Comparison of ENCODE assay signal across 1 cellular context in genomic region chr6:166915470-166915869, GRCh38.
A peak's percentile ranks its signal among the peaks of the same experiment; 100 is the strongest.
TF ChIP-seq lines count a peak whose summit lies in the region.
"Not testable (repeated sequence)": the region's sequence is repeated elsewhere in the genome, so short reads cannot be mapped to it uniquely, and the experiment has no call there.

No MANE protein-coding gene starts in this region.

TF ChIP-seq in K562, 482 proteins besides CTCF, POLR2A, EP300 and RAD21 (continued from another document):
- not testable (repeated sequence) for TF ChIP-seq ID3 (CRISPR knock-in tag; IDR thresholded peaks at IDR 0.05); TEAD4 (CRISPR knock-in tag; IDR thresholded peaks at IDR 0.05; ENCODE audit: borderline replicate concordance); CEBPG (CRISPR knock-in tag; IDR thresholded peaks at IDR 0.05)
- TF ChIP-seq ID3 (tag; IDR thresholded peaks at IDR 0.05): peak; percentile 91
- peak; percentile 41; the same call in 1 of the 2 replicates for TF ChIP-seq NCOR1 (IDR thresholded peaks at IDR 0.05)
- peak; percentile 51; the same call in 1 of the 2 replicates for TF ChIP-seq SOX6 (IDR thresholded peaks at IDR 0.05)
- peak; percentile 48 for TF ChIP-seq CBFA2T2 (conservative IDR thresholded peaks at IDR 0.05)
- TF ChIP-seq ZNF766 (CRISPR knock-in tag; conservative IDR thresholded peaks at IDR 0.05): 0 out of 2 replicates have a peak, but pooled peaks have one; percentile 28
- TF ChIP-seq TEAD4 (IDR thresholded peaks at IDR 0.05; ENCODE audit: low read length): peak; percentile 58; the same call in 1 of the 2 replicates
- peak; percentile 67 for TF ChIP-seq CBFA2T3 (IDR thresholded peaks at IDR 0.05)
- TF ChIP-seq SMAD4 (CRISPR knock-in tag; conservative IDR thresholded peaks at IDR 0.05): 0 out of 2 replicates have a peak, but pooled peaks have one; percentile 27
- peak; percentile 59 for TF ChIP-seq ZBTB33 (CRISPR knock-in tag; IDR thresholded peaks at IDR 0.05)
- peak; percentile 63; the same call in 1 of the 2 replicates for TF ChIP-seq ZNF175 (CRISPR knock-in tag; IDR thresholded peaks at IDR 0.05; ENCODE audit: low read depth)
- peak; percentile 32; the same call in 1 of the 2 replicates for TF ChIP-seq TAL1 (IDR thresholded peaks at IDR 0.05)
- peak; percentile 59; the same call in 1 of the 2 replicates for TF ChIP-seq ZNF589 (CRISPR knock-in tag; IDR thresholded peaks at IDR 0.05; ENCODE audit: low read depth)
- TF ChIP-seq MAX (CRISPR knock-in tag; IDR thresholded peaks at IDR 0.05): peak; percentile 48; the same call in 1 of the 2 replicates
- TF ChIP-seq CEBPG (tag; conservative IDR thresholded peaks at IDR 0.05 in 1 of 2, IDR thresholded peaks at IDR 0.05 in 1 of 2): peak in 1 of 2 experiments; percentile 59; a peak in 2 of 4 replicates
- TF ChIP-seq MTA2 (IDR thresholded peaks at IDR 0.05; ENCODE audit: low read depth): 0 out of 2 replicates have a peak, but pooled peaks have one; percentile 20
- TF ChIP-seq ZNF639 (CRISPR knock-in tag; conservative IDR thresholded peaks at IDR 0.05 in 1 of 2, IDR thresholded peaks at IDR 0.05 in 1 of 2): peak in 1 of 2 experiments; percentile 71; a peak in 1 of 4 replicates
- peak; percentile 92 for TF ChIP-seq ZNF395 (CRISPR knock-in tag; IDR thresholded peaks at IDR 0.05)
- peak; percentile 53 for TF ChIP-seq ARID1B (IDR thresholded peaks at IDR 0.05)
- TF ChIP-seq FOXP1 (CRISPR knock-in tag; IDR thresholded peaks at IDR 0.05): 0 out of 2 replicates have a peak, but pooled peaks have one; percentile 26
- 0 out of 2 replicates have a peak, but pooled peaks have one; percentile 50 for TF ChIP-seq KAT7 (CRISPR knock-in tag; IDR thresholded peaks at IDR 0.05; ENCODE audit: borderline replicate concordance)
- peak; percentile 58; the same call in 1 of the 2 replicates for TF ChIP-seq ZFX (CRISPR knock-in tag; IDR thresholded peaks at IDR 0.05)
- TF ChIP-seq ZKSCAN8 (CRISPR knock-in tag; IDR thresholded peaks at IDR 0.05): peak; percentile 59; the same call in 1 of the 2 replicates
- peak; percentile 52; the same call in 1 of the 2 replicates for TF ChIP-seq LCOR (CRISPR knock-in tag; IDR thresholded peaks at IDR 0.05)
